Comparison of ENCODE assay signal across 36 cellular contexts in genomic region chr3:118785415-118785814, GRCh38.
"Had no signal": no experiment of that assay in that cellular context is flagged by ENCODE, and none has a peak within 500 bp of the region (broad histone marks: within the 10 kb centered on the region; RNA-seq: fewer than 3 reads in every experiment).

No MANE protein-coding gene starts in this region.

- ATAC-seq: activated CD8-positive, alpha-beta T cell treated with anti-CD3 and anti-CD28 coated beads for 36 hours; activated naive CD4-positive, alpha-beta T cell treated with anti-CD3 and anti-CD28 coated beads, Interleukin-2, amount 50 U/mL, for 72 hours; activated T-cell treated with anti-CD3 and anti-CD28 coated beads, Interleukin-2, amount 50 U/mL, for 4 hours; activated T-cell treated with anti-CD3 and anti-CD28 coated beads, Interleukin-2, amount 50 U/mL, for 72 hours; activated T-helper 17 cell treated with anti-CD3 and anti-CD28 coated beads, Interleukin-2, amount 50 U/mL, for 72 hours; body of pancreas had no signal

- DNase-seq: activated B cell treated with CpG ODN at 0.5 μM for 24 hours; activated CD4-positive, alpha-beta memory T cell treated with anti-CD3 and anti-CD28 coated beads for 36 hours; activated CD4-positive, alpha-beta T cell treated with anti-CD3 and anti-CD28 coated beads for 4 hours; activated CD4-positive, alpha-beta T cell treated with anti-CD3 and anti-CD28 coated beads, Interleukin-2, amount 10 ng/mL, durations not matched to agents 24 days and 14 days; activated CD4-positive, alpha-beta T cell treated with anti-CD3 and anti-CD28 coated beads, Interleukin-2, amount 50 U/mL, for 1 hour; activated CD4-positive, alpha-beta T cell treated with anti-CD3 and anti-CD28 coated beads, Interleukin-2, amount 50 U/mL, for 4 hours; activated CD4-positive, CD25-positive, alpha-beta regulatory T cell treated with anti-CD3 and anti-CD28 coated beads, Interleukin-2, amount 50 U/mL, for 72 hours; activated CD8-positive, alpha-beta memory T cell treated with anti-CD3 and anti-CD28 coated beads, Interleukin-2, amount 50 U/mL, for 4 hours; activated CD8-positive, alpha-beta T cell treated with anti-CD3 and anti-CD28 coated beads for 36 hours; activated effector memory CD4-positive, alpha-beta T cell treated with anti-CD3 and anti-CD28 coated beads, Interleukin-2, amount 50 U/mL, for 16 hours; activated gamma-delta T cell treated with Interleukin-2 at 50 U/mL for 16 hours; activated naive CD4-positive, alpha-beta T cell; activated naive CD4-positive, alpha-beta T cell treated with anti-CD3 and anti-CD28 coated beads for 36 hours; activated naive CD4-positive, alpha-beta T cell treated with anti-CD3 and anti-CD28 coated beads, Interleukin-2, amount 50 U/mL, for 16 hours; activated naive CD8-positive, alpha-beta T cell treated with anti-CD3 and anti-CD28 coated beads for 36 hours; activated T-cell treated with anti-CD3 and anti-CD28 coated beads for 4 hours; activated T-cell treated with anti-CD3 and anti-CD28 coated beads, Interleukin-2, amount 50 U/mL, for 1 hour; activated T-cell treated with anti-CD3 and anti-CD28 coated beads, Interleukin-2, amount 50 U/mL, for 4 hours; activated T-cell treated with anti-CD3 and anti-CD28 coated beads, Interleukin-2, amount 50 U/mL, for 72 hours; adrenal gland; amniotic stem cell; aorta; body of pancreas; brain microvascular endothelial cell; central memory CD4-positive, alpha-beta T cell; T-helper 2 cell; T-helper 9 cell had no signal

- H3K27me3 ChIP-seq: adrenal gland, body of pancreas, brain microvascular endothelial cell had no signal

- H3K9me3 Mint-ChIP-seq: activated B cell treated with CpG ODN at 0.5 μM for 24 hours; activated CD4-positive, alpha-beta memory T cell treated with anti-CD3 and anti-CD28 coated beads for 36 hours; activated CD4-positive, alpha-beta T cell treated with anti-CD3 and anti-CD28 coated beads, Interleukin-2, amount 10 ng/mL, durations not matched to agents 24 days and 14 days; activated CD8-positive, alpha-beta T cell treated with anti-CD3 and anti-CD28 coated beads for 36 hours; activated naive CD4-positive, alpha-beta T cell treated with anti-CD3 and anti-CD28 coated beads for 36 hours; activated naive CD4-positive, alpha-beta T cell treated with anti-CD3 and anti-CD28 coated beads, Interleukin-2, amount 50 U/mL, for 72 hours; activated naive CD8-positive, alpha-beta T cell treated with anti-CD3 and anti-CD28 coated beads for 36 hours; activated T-cell treated with anti-CD3 and anti-CD28 coated beads, Interleukin-2, amount 50 U/mL, for 4 hours; activated T-cell treated with anti-CD3 and anti-CD28 coated beads, Interleukin-2, amount 50 U/mL, for 72 hours; activated T-helper 1 cell treated with anti-CD3 and anti-CD28 coated beads, Interleukin-12 subunit alpha, Interleukin-12 subunit beta, Interleukin-2, Interleukin-4 antibody, amounts not matched to agents 30 ng/mL and 10 ng/mL and 1 ng/mL, durations not matched to agents 14 hours and 24 hours and 36 hours; activated T-helper 17 cell treated with anti-CD3 and anti-CD28 coated beads, Interleukin-2, amount 50 U/mL, for 72 hours; T-helper 1 cell treated with Interleukin-12 subunit alpha and Interleukin-12 subunit beta and Interleukin-4 antibody, amounts not matched to agents 30 μg/mL and 1 μg/mL, for 36 hours; T-helper 2 cell treated with Interferon-gamma antibody and Interleukin-4, amounts not matched to agents 5 μg/mL and 100 μg/mL, for 36 hours had no signal

- H3K36me3 ChIP-seq: adrenal gland, brain microvascular endothelial cell, breast epithelium had no signal

- H3K27ac Mint-ChIP-seq: activated B cell treated with CpG ODN at 0.5 μM for 24 hours; activated CD4-positive, alpha-beta memory T cell treated with anti-CD3 and anti-CD28 coated beads for 36 hours; activated CD4-positive, alpha-beta T cell treated with anti-CD3 and anti-CD28 coated beads, Interleukin-2, amount 10 ng/mL, durations not matched to agents 24 days and 14 days; activated CD8-positive, alpha-beta T cell treated with anti-CD3 and anti-CD28 coated beads for 36 hours; activated naive CD4-positive, alpha-beta T cell treated with anti-CD3 and anti-CD28 coated beads for 36 hours; activated naive CD4-positive, alpha-beta T cell treated with anti-CD3 and anti-CD28 coated beads, Interleukin-2, amount 50 U/mL, for 72 hours; activated naive CD8-positive, alpha-beta T cell treated with anti-CD3 and anti-CD28 coated beads for 36 hours; activated T-cell treated with anti-CD3 and anti-CD28 coated beads, Interleukin-2, amount 50 U/mL, for 72 hours; activated T-helper 1 cell treated with anti-CD3 and anti-CD28 coated beads, Interleukin-12 subunit alpha, Interleukin-12 subunit beta, Interleukin-2, Interleukin-4 antibody, amounts not matched to agents 30 ng/mL and 10 ng/mL and 1 ng/mL, durations not matched to agents 14 hours and 24 hours and 36 hours; activated T-helper 17 cell treated with anti-CD3 and anti-CD28 coated beads, Interleukin-2, amount 50 U/mL, for 72 hours; T-helper 1 cell treated with Interleukin-12 subunit alpha and Interleukin-12 subunit beta and Interleukin-4 antibody, amounts not matched to agents 30 μg/mL and 1 μg/mL, for 36 hours; T-helper 2 cell treated with Interferon-gamma antibody and Interleukin-4, amounts not matched to agents 5 μg/mL and 100 μg/mL, for 36 hours had no signal

- H3K36me3 Mint-ChIP-seq: activated CD4-positive, alpha-beta memory T cell treated with anti-CD3 and anti-CD28 coated beads for 36 hours; activated naive CD4-positive, alpha-beta T cell treated with anti-CD3 and anti-CD28 coated beads, Interleukin-2, amount 50 U/mL, for 72 hours; activated naive CD8-positive, alpha-beta T cell treated with anti-CD3 and anti-CD28 coated beads for 36 hours had no signal

- H3K4me3 Mint-ChIP-seq: activated B cell treated with CpG ODN at 0.5 μM for 24 hours; activated CD4-positive, alpha-beta memory T cell treated with anti-CD3 and anti-CD28 coated beads for 36 hours; activated CD4-positive, alpha-beta T cell treated with anti-CD3 and anti-CD28 coated beads, Interleukin-2, amount 10 ng/mL, durations not matched to agents 24 days and 14 days; activated CD8-positive, alpha-beta T cell treated with anti-CD3 and anti-CD28 coated beads for 36 hours; activated naive CD4-positive, alpha-beta T cell treated with anti-CD3 and anti-CD28 coated beads for 36 hours; activated naive CD8-positive, alpha-beta T cell treated with anti-CD3 and anti-CD28 coated beads for 36 hours; activated T-cell treated with anti-CD3 and anti-CD28 coated beads, Interleukin-2, amount 50 U/mL, for 4 hours; activated T-cell treated with anti-CD3 and anti-CD28 coated beads, Interleukin-2, amount 50 U/mL, for 72 hours; activated T-helper 1 cell treated with anti-CD3 and anti-CD28 coated beads, Interleukin-12 subunit alpha, Interleukin-12 subunit beta, Interleukin-2, Interleukin-4 antibody, amounts not matched to agents 30 ng/mL and 10 ng/mL and 1 ng/mL, durations not matched to agents 14 hours and 24 hours and 36 hours; activated T-helper 17 cell treated with anti-CD3 and anti-CD28 coated beads, Interleukin-2, amount 50 U/mL, for 72 hours; T-helper 1 cell treated with Interleukin-12 subunit alpha and Interleukin-12 subunit beta and Interleukin-4 antibody, amounts not matched to agents 30 μg/mL and 1 μg/mL, for 36 hours; T-helper 2 cell treated with Interferon-gamma antibody and Interleukin-4, amounts not matched to agents 5 μg/mL and 100 μg/mL, for 36 hours had no signal

- FAIRE-seq: astrocyte, TTC549 had no signal

- H3K9me3 ChIP-seq: adrenal gland, body of pancreas, breast epithelium had no signal

- H3K4me3 ChIP-seq: adrenal gland, body of pancreas, breast epithelium had no signal

- H3K4me1 Mint-ChIP-seq: activated B cell treated with CpG ODN at 0.5 μM for 24 hours; activated CD4-positive, alpha-beta T cell treated with anti-CD3 and anti-CD28 coated beads, Interleukin-2, amount 10 ng/mL, durations not matched to agents 24 days and 14 days; activated naive CD8-positive, alpha-beta T cell treated with anti-CD3 and anti-CD28 coated beads for 36 hours; activated T-helper 17 cell treated with anti-CD3 and anti-CD28 coated beads, Interleukin-2, amount 50 U/mL, for 72 hours had no signal

- H3K4me1 ChIP-seq: adrenal gland, body of pancreas, breast epithelium had no signal

- H3K27ac ChIP-seq: adrenal gland, body of pancreas, brain microvascular endothelial cell, breast epithelium, VCaP had no signal
